In the genomic region with DNA sequence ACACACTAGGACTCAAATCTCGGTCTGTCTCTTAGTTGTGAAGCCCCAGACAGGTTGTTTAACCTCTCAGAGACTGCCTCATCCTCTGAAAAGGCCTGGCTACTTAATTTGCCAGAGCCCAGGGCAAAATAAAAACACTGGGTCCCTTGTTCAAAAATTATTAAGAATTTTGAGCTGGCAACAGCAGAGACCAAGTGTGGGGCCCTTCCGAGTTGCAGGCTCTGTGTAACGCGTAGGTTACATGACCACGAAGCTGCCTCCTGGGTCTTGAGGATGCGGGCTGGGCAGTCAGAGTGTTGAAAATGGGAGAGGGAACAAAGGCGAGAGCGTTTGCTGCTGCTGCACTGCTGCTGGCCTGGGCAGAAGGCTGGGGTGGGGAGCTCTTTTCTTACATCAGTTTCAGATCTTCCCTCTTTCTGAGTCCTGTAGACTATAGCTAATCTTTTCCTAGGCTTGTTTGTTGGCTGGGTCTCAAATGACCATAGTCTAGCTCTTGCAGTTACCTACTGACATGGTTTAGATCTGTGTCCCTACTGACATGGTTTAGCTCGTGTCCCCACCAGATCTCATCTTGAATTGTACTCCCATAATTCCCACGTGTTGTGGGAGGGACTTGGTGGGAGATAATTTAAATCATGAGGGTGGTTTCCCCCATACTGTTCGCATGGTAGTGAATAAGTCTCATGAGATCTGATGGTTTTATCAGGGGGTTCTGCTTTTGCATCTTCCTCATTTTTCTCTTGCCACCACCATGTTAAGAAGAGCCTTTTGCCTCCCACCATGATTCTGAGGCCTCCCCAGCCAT, we compare ENCODE assay signal across 1 cellular context.
TF ChIP-seq lines count a peak whose summit lies in the region.

No MANE protein-coding gene starts in this region.

TF ChIP-seq in K562, 482 proteins besides CTCF, POLR2A, EP300 and RAD21 (continued from another document and continues in another):
- TF ChIP-seq ZBTB33 (CRISPR knock-in tag; IDR thresholded peaks at IDR 0.05): no peak
- TF ChIP-seq NELFE (IDR thresholded peaks at IDR 0.05; ENCODE audit: insufficient read depth, insufficient read length): no peak
- TF ChIP-seq CBX8 (IDR thresholded peaks at IDR 0.05; ENCODE audit: borderline replicate concordance, extremely low read depth, low read depth, low read length, poor library complexity, severe bottlenecking): no peak
- TF ChIP-seq, protein P1, sequence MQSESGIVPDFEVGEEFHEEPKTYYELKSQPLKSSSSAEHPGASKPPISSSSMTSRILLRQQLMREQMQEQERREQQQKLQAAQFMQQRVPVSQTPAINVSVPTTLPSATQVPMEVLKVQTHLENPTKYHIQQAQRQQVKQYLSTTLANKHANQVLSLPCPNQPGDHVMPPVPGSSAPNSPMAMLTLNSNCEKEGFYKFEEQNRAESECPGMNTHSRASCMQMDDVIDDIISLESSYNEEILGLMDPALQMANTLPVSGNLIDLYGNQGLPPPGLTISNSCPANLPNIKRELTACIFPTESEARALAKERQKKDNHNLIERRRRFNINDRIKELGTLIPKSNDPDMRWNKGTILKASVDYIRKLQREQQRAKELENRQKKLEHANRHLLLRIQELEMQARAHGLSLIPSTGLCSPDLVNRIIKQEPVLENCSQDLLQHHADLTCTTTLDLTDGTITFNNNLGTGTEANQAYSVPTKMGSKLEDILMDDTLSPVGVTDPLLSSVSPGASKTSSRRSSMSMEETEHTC (IDR thresholded peaks at IDR 0.05): no peak
- no peak for TF ChIP-seq CHD2 (IDR thresholded peaks at IDR 0.05; ENCODE audit: low read depth, low read length)
- no peak for TF ChIP-seq CBX2 (IDR thresholded peaks at IDR 0.05; ENCODE audit: insufficient read depth, low read length, poor library complexity, severe bottlenecking)
- no peak for TF ChIP-seq FOXP1 (CRISPR knock-in tag; IDR thresholded peaks at IDR 0.05)
- TF ChIP-seq ELF2 (CRISPR knock-in tag; IDR thresholded peaks at IDR 0.05): 0 out of 2 replicates have a peak, but pooled peaks have one; percentile 61
- no peak for TF ChIP-seq RFX7 (CRISPR knock-in tag; IDR thresholded peaks at IDR 0.05)
- no peak for TF ChIP-seq SLC30A9 (CRISPR knock-in tag; IDR thresholded peaks at IDR 0.05)
- TF ChIP-seq HSF4 (CRISPR knock-in tag; IDR thresholded peaks at IDR 0.05; ENCODE audit: borderline replicate concordance): no peak
- no peak for TF ChIP-seq KAT8 (IDR thresholded peaks at IDR 0.05; ENCODE audit: low read depth)
- 0 out of 2 replicates have a peak, but pooled peaks have one; percentile 5 for TF ChIP-seq TSHZ1 (CRISPR knock-in tag; IDR thresholded peaks at IDR 0.05)
- no peak; the same call in 1 of the 2 replicates for TF ChIP-seq ZNF263 (CRISPR knock-in tag; IDR thresholded peaks at IDR 0.05; ENCODE audit: borderline replicate concordance)
- TF ChIP-seq ZBTB26 (CRISPR knock-in tag; IDR thresholded peaks at IDR 0.05): no peak; the same call in 1 of the 2 replicates
- TF ChIP-seq KAT2B (IDR thresholded peaks at IDR 0.05; ENCODE audit: low read depth, low read length): no peak
- TF ChIP-seq ZNF253 (CRISPR knock-in tag; conservative IDR thresholded peaks at IDR 0.05): no peak
- no peak for TF ChIP-seq HMGN3 (IDR thresholded peaks at IDR 0.05; ENCODE audit: borderline replicate concordance, extremely low read depth, insufficient read length, low read depth, low read length)
- TF ChIP-seq MNT (conservative IDR thresholded peaks at IDR 0.05): peak in 1 of 2 experiments; percentile 56; a peak in 2 of 4 replicates
- TF ChIP-seq TEAD4 (IDR thresholded peaks at IDR 0.05; ENCODE audit: low read length): no peak
- TF ChIP-seq TEAD4 (CRISPR knock-in tag; IDR thresholded peaks at IDR 0.05; ENCODE audit: borderline replicate concordance): no peak
- TF ChIP-seq ZSCAN32 (CRISPR knock-in tag; IDR thresholded peaks at IDR 0.05): no peak
- 0 out of 2 replicates have a peak, but pooled peaks have one; percentile 55 for TF ChIP-seq ZNF589 (CRISPR knock-in tag; IDR thresholded peaks at IDR 0.05; ENCODE audit: low read depth)
- TF ChIP-seq, protein P2, sequence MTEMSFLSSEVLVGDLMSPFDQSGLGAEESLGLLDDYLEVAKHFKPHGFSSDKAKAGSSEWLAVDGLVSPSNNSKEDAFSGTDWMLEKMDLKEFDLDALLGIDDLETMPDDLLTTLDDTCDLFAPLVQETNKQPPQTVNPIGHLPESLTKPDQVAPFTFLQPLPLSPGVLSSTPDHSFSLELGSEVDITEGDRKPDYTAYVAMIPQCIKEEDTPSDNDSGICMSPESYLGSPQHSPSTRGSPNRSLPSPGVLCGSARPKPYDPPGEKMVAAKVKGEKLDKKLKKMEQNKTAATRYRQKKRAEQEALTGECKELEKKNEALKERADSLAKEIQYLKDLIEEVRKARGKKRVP (CRISPR knock-in tag; IDR thresholded peaks at IDR 0.05): no peak
- TF ChIP-seq TRIM25 (IDR thresholded peaks at IDR 0.05; ENCODE audit: borderline replicate concordance): no peak
- no peak for TF ChIP-seq TAF15 (IDR thresholded peaks at IDR 0.05; ENCODE audit: low read depth, low read length)
- no peak for TF ChIP-seq GABPB2 (CRISPR knock-in tag; conservative IDR thresholded peaks at IDR 0.05)
- TF ChIP-seq E2F4 (CRISPR knock-in tag; IDR thresholded peaks at IDR 0.05; ENCODE audit: low read depth): no peak
- no peak for TF ChIP-seq KLF13 (tag; IDR thresholded peaks at IDR 0.05; ENCODE audit: borderline replicate concordance, low read depth)
- no peak for TF ChIP-seq SRSF9 (IDR thresholded peaks at IDR 0.05; ENCODE audit: borderline replicate concordance, low read depth, low read length)
- no peak for TF ChIP-seq MYC (IDR thresholded peaks at IDR 0.05; ENCODE audit: low read depth, low read length)
- peak; percentile 68; the same call in 1 of the 2 replicates for TF ChIP-seq MYC (CRISPR knock-in tag; IDR thresholded peaks at IDR 0.05; ENCODE audit: borderline replicate concordance, low read depth)
- TF ChIP-seq, protein P3, sequence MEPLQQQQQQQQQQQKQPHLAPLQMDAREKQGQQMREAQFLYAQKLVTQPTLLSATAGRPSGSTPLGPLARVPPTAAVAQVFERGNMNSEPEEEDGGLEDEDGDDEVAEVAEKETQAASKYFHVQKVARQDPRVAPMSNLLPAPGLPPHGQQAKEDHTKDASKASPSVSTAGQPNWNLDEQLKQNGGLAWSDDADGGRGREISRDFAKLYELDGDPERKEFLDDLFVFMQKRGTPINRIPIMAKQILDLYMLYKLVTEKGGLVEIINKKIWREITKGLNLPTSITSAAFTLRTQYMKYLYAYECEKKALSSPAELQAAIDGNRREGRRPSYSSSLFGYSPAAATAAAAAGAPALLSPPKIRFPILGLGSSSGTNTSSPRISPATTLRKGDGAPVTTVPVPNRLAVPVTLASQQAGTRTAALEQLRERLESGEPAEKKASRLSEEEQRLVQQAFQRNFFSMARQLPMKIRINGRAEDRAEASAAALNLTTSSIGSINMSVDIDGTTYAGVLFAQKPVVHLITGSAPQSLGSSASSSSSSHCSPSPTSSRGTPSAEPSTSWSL (CRISPR knock-in tag; IDR thresholded peaks at IDR 0.05; ENCODE audit: borderline replicate concordance): 0 out of 2 replicates have a peak, but pooled peaks have one; percentile 31
- no peak for TF ChIP-seq FUS (optimal IDR thresholded peaks at IDR 0.05; ENCODE audit: low read depth, low read length)
- TF ChIP-seq CBX1 (IDR thresholded peaks at IDR 0.05; ENCODE audit: low read depth): no peak
- no peak for TF ChIP-seq RBM17 (IDR thresholded peaks at IDR 0.05; ENCODE audit: borderline replicate concordance, low read depth, low read length)
- TF ChIP-seq DNMT1 (IDR thresholded peaks at IDR 0.05): no peak
- no peak for TF ChIP-seq POLR2AphosphoS2 (IDR thresholded peaks at IDR 0.05; ENCODE audit: low read length)
- TF ChIP-seq SMARCE1 (IDR thresholded peaks at IDR 0.05): no peak
- TF ChIP-seq ZNF644 (tag; IDR thresholded peaks at IDR 0.05; ENCODE audit: low read depth): no peak
- TF ChIP-seq SIN3A (IDR thresholded peaks at IDR 0.05; ENCODE audit: borderline replicate concordance in 2 of 2, control insufficient read depth in 1 of 2, low read depth in 2 of 2, low read length in 2 of 2): no peak
- no peak for TF ChIP-seq ZNF444 (CRISPR knock-in tag; IDR thresholded peaks at IDR 0.05)
- no peak for TF ChIP-seq TRIM28 (IDR thresholded peaks at IDR 0.05)
- no peak for TF ChIP-seq CAMTA2 (CRISPR knock-in tag; conservative IDR thresholded peaks at IDR 0.05)
- peak; percentile 34; the same call in 1 of the 2 replicates for TF ChIP-seq GTF2E2 (tag; IDR thresholded peaks at IDR 0.05)
- TF ChIP-seq DMBX1 (CRISPR knock-in tag; IDR thresholded peaks at IDR 0.05; ENCODE audit: borderline replicate concordance): no peak; the same call in 1 of the 2 replicates
- no peak for TF ChIP-seq ZEB2 (IDR thresholded peaks at IDR 0.05)
- no peak for TF ChIP-seq RBM15 (IDR thresholded peaks at IDR 0.05; ENCODE audit: insufficient read depth, low read length)
- TF ChIP-seq NR4A1 (CRISPR knock-in tag; IDR thresholded peaks at IDR 0.05): no peak; the same call in 1 of the 2 replicates
- TF ChIP-seq NR4A1 (tag; IDR thresholded peaks at IDR 0.05): peak; percentile 82
